ENCODE assay signal across 1 cellular context in genomic region chr19:821228-821975, GRCh38.
TF ChIP-seq lines count a peak whose summit lies in the region.

Gene PLPPR3, minus strand, starts transcription at chr19:821955. Its CDS starts 396 bp downstream, at chr19:821559.

TF ChIP-seq in H1, 55 proteins besides CTCF, POLR2A, EP300 and RAD21 (continued from another document):
- no peak for TF ChIP-seq EGR1 (IDR thresholded peaks at IDR 0.05; ENCODE audit: borderline replicate concordance, low read depth, low read length)
- 0 out of 2 replicates have a peak, but pooled peaks have one; percentile 36 for TF ChIP-seq PHF8 (conservative IDR thresholded peaks at IDR 0.05; ENCODE audit: low read depth, low read length)
- TF ChIP-seq KDM5A (IDR thresholded peaks at IDR 0.05; ENCODE audit: low read length), result no peak
- no peak for TF ChIP-seq CHD2 (IDR thresholded peaks at IDR 0.05; ENCODE audit: low read length)
- TF ChIP-seq KDM1A (IDR thresholded peaks at IDR 0.05; ENCODE audit: borderline replicate concordance, low read length), result no peak
- TF ChIP-seq KDM4A (IDR thresholded peaks at IDR 0.05; ENCODE audit: low read depth, low read length, severe bottlenecking), result no peak
- no peak for TF ChIP-seq GABPA (IDR thresholded peaks at IDR 0.05; ENCODE audit: borderline replicate concordance, insufficient read depth, low read length)
- TF ChIP-seq RFX5 (IDR thresholded peaks at IDR 0.05; ENCODE audit: borderline replicate concordance, low read depth, low read length), result no peak
- TF ChIP-seq TAF1 (IDR thresholded peaks at IDR 0.05; ENCODE audit: low read depth, low read length), result 0 out of 2 replicates have a peak, but pooled peaks have one; percentile 7
- no peak for TF ChIP-seq CREB1 (IDR thresholded peaks at IDR 0.05)
- no peak for TF ChIP-seq ZNF274 (IDR thresholded peaks at IDR 0.05; ENCODE audit: borderline replicate concordance, extremely low read depth, low read length)
